In the genomic region with DNA sequence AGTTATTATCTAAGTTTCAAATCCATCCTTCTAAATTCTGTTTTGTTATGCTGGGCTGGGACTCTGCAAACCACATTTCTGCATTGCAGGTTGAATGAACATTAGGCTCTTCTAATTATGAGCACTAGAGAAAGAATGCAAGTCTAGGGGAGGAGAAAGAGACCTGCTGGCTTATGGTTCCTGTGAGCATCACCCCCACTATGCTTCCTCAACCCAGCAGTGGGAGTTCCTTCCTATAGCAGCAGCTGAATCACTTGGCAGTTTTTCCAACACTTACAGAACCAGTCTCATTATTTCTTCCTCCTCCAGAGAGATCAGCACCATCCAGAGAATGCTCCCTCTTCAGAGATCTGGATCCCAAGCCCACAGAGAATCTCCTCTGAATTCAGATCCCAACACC, we compare ENCODE assay signal across 15 cellular contexts.
DNase-seq lines count a peak whose midpoint lies in the region; ATAC-seq, FAIRE-seq and TF ChIP-seq lines count a peak whose summit lies in the region.
"Had no signal": no experiment of that assay in that cellular context is flagged by ENCODE, and none has a peak within 500 bp of the region (broad histone marks: within the 10 kb centered on the region; RNA-seq: fewer than 3 reads in every experiment).

No MANE protein-coding gene starts in this region.

- H3K4me1 ChIP-seq in ACC112 (ENCODE audit: control insufficient read depth, insufficient read depth, low read length, unreplicated experiment): peaks cover 10% of the 10 kb centered on the region
- no peaks in the 10 kb centered on the region for H3K4me1 ChIP-seq in Peyer's patch
- H3K4me1 ChIP-seq: parathyroid adenoma had no signal

- DNase-seq in H54 (ENCODE audit: insufficient read length, low spot score) (peak; percentile 2), amniotic stem cell (lab: John Stamatoyannopoulos, UW) (peak; percentile 3), kidney epithelial cell (ENCODE audit: low read depth) (peak; percentile 56), Peyer's patch (no peak), HuH-7.5 (ENCODE audit: low spot score) (no peak)
- DNase-seq: activated CD4-positive, alpha-beta T cell treated with anti-CD3 and anti-CD28 coated beads, Interleukin-2, amount 10 ng/mL, durations not matched to agents 24 days and 14 days; Calu3; left cardiac atrium; NCI-H748 treated with DMSO at 0.1 percent for 48 hours; T-helper 17 cell had no signal

- no peaks in the 10 kb centered on the region for H3K9me3 ChIP-seq in Peyer's patch

- peak overlapping the region; percentile 4 for H2AFZ ChIP-seq in ACC112 (ENCODE audit: low read length, unreplicated experiment)
- H2AFZ ChIP-seq: parathyroid adenoma had no signal

- no peaks in the 10 kb centered on the region for H3K79me2 ChIP-seq in ACC112 (ENCODE audit: control insufficient read depth, insufficient read depth, low read length, unreplicated experiment)
- H3K79me2 ChIP-seq: parathyroid adenoma had no signal

- no peak overlapping the region for H3K4me3 ChIP-seq in ACC112 (ENCODE audit: low read depth, low read length)
- H3K4me3 ChIP-seq in kidney epithelial cell (ENCODE audit: low read depth, low read length): no peak overlapping the region
- no peak overlapping the region for H3K4me3 ChIP-seq in Peyer's patch

- TF ChIP-seq CTCF in kidney epithelial cell (IDR thresholded peaks at IDR 0.05; ENCODE audit: insufficient read depth, low read length, poor library complexity, severe bottlenecking): no peak
- no peak for TF ChIP-seq CTCF in Peyer's patch (IDR thresholded peaks at IDR 0.05)

- H3K36me3 ChIP-seq in ACC112 (ENCODE audit: insufficient read depth, low read length) (no peaks in the 10 kb centered on the region), kidney epithelial cell (ENCODE audit: control insufficient read depth, insufficient read depth, low read length) (no peaks in the 10 kb centered on the region), Peyer's patch (no peaks in the 10 kb centered on the region)

- H3K27me3 ChIP-seq in ACC112 (ENCODE audit: insufficient read depth, low read length): no peaks in the 10 kb centered on the region
- no peaks in the 10 kb centered on the region for H3K27me3 ChIP-seq in kidney epithelial cell (ENCODE audit: control insufficient read depth, insufficient read depth, low read length)
- H3K27me3 ChIP-seq in Peyer's patch: no peaks in the 10 kb centered on the region

- no peak for FAIRE-seq in H54 (lab: Jason Lieb, UNC)

- TF ChIP-seq POLR2A in H54 (IDR thresholded peaks at IDR 0.05; ENCODE audit: low read depth, low read length): no peak
- no peak for TF ChIP-seq POLR2A in Peyer's patch (IDR thresholded peaks at IDR 0.05)

- no peak overlapping the region for H3K27ac ChIP-seq in ACC112 (ENCODE audit: low read depth, low read length)
- H3K27ac ChIP-seq in Peyer's patch: no peak overlapping the region
- H3K27ac ChIP-seq: parathyroid adenoma had no signal

- ATAC-seq in HG03342 (IDR thresholded peaks at IDR 0.05; ENCODE audit: unreplicated experiment) (no peak), GM19455 (IDR thresholded peaks at IDR 0.05; ENCODE audit: unreplicated experiment) (no peak)
- ATAC-seq: Right ventricle myocardium inferior, T-helper 17 cell had no signal

Comparison
In these comparisons a context has a peak if more than half of its experiments do, and no peak if none do; other contexts are left out.
1. DNase-seq: peak in H54 (single experiment), amniotic stem cell (single experiment) and kidney epithelial cell (single experiment); none in Peyer's patch (0 of 3) and HuH-7.5 (single experiment).